1 cellular context compared by ENCODE assay signal in genomic region chr13:28531195-28531955, GRCh38.
TF ChIP-seq lines count a peak whose summit lies in the region.

No MANE protein-coding gene starts in this region.

TF ChIP-seq in WTC11, 78 proteins besides CTCF, POLR2A, EP300 and RAD21 (continued from another document):
- TF ChIP-seq STAT6 (CRISPR knock-in tag; conservative IDR thresholded peaks at IDR 0.05; ENCODE audit: low read depth) (no peak), MYBL2 (CRISPR knock-in tag; IDR thresholded peaks at IDR 0.05) (no peak), ZNF512 (CRISPR knock-in tag; IDR thresholded peaks at IDR 0.05; ENCODE audit: borderline replicate concordance) (0 out of 2 replicates have a peak, but pooled peaks have one; percentile 7), TEAD4 (CRISPR knock-in tag; IDR thresholded peaks at IDR 0.05) (no peak), FOXP1 (CRISPR knock-in tag; IDR thresholded peaks at IDR 0.05; ENCODE audit: borderline replicate concordance) (no peak), NFYB (CRISPR knock-in tag; conservative IDR thresholded peaks at IDR 0.05; ENCODE audit: low read depth) (no peak), FOXP4 (CRISPR knock-in tag; IDR thresholded peaks at IDR 0.05) (peak; percentile 36; the same call in 1 of the 2 replicates), AFF4 (CRISPR knock-in tag; IDR thresholded peaks at IDR 0.05; ENCODE audit: borderline replicate concordance) (no peak), FOXJ3 (CRISPR knock-in tag; IDR thresholded peaks at IDR 0.05; ENCODE audit: borderline replicate concordance) (no peak), GRHL2 (CRISPR knock-in tag; IDR thresholded peaks at IDR 0.05; ENCODE audit: insufficient replicate concordance, severe bottlenecking) (no peak), ZNF423 (CRISPR knock-in tag; IDR thresholded peaks at IDR 0.05) (peak; percentile 41), SP1 (CRISPR knock-in tag; conservative IDR thresholded peaks at IDR 0.05) (no peak), JUN (CRISPR knock-in tag; IDR thresholded peaks at IDR 0.05) (no peak), ZNF532 (CRISPR knock-in tag; IDR thresholded peaks at IDR 0.05; ENCODE audit: borderline replicate concordance) (no peak), PRRX2 (CRISPR knock-in tag; IDR thresholded peaks at IDR 0.05) (no peak), USF2 (CRISPR knock-in tag; IDR thresholded peaks at IDR 0.05) (no peak), E2F1 (CRISPR knock-in tag; IDR thresholded peaks at IDR 0.05) (no peak), E2F5 (CRISPR knock-in tag; IDR thresholded peaks at IDR 0.05) (0 out of 2 replicates have a peak, but pooled peaks have one; percentile 32), MXD4 (CRISPR knock-in tag; IDR thresholded peaks at IDR 0.05; ENCODE audit: borderline replicate concordance) (no peak), NFE2L1 (CRISPR knock-in tag; IDR thresholded peaks at IDR 0.05) (peak; percentile 71; the same call in 1 of the 2 replicates), ZBTB21 (CRISPR knock-in tag; IDR thresholded peaks at IDR 0.05; ENCODE audit: borderline replicate concordance) (0 out of 2 replicates have a peak, but pooled peaks have one; percentile 51), ZNF219 (CRISPR knock-in tag; IDR thresholded peaks at IDR 0.05; ENCODE audit: borderline replicate concordance) (no peak), ZNF121 (CRISPR knock-in tag; IDR thresholded peaks at IDR 0.05) (no peak), IRF1 (CRISPR knock-in tag; IDR thresholded peaks at IDR 0.05) (no peak), TP53 (CRISPR knock-in tag; IDR thresholded peaks at IDR 0.05) (peak; percentile 64; the same call in 1 of the 2 replicates), CDX4 (CRISPR knock-in tag; IDR thresholded peaks at IDR 0.05; ENCODE audit: borderline replicate concordance) (no peak), MLX (CRISPR knock-in tag; IDR thresholded peaks at IDR 0.05) (no peak), TCF7 (CRISPR knock-in tag; IDR thresholded peaks at IDR 0.05; ENCODE audit: low read depth) (no peak)
